In the genomic region with DNA sequence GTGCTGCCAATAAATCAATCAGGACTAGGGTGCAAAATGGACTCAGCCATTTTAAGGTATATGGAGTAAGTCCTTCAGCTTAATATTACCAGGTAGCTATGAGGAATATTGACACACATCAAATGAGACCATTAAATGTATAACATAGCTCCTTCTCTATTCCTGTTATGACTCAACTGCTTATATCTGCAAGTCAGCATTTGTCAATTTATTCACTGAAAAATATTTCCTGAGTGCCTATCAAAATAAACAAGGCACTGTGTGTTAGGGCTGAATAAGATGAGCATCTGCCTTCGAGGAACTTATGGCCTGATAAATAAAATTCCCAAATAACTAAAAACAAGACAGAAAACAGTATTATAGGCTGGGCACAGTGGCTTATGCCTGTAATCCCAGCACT, we compare ENCODE assay signal across 16 cellular contexts.
DNase-seq lines count a peak whose midpoint lies in the region; ATAC-seq, FAIRE-seq and TF ChIP-seq lines count a peak whose summit lies in the region.
"Had no signal": no experiment of that assay in that cellular context is flagged by ENCODE, and none has a peak within 500 bp of the region (broad histone marks: within the 10 kb centered on the region; RNA-seq: fewer than 3 reads in every experiment).

No MANE protein-coding gene starts in this region.

- ATAC-seq in K562: no peak
- no peak for ATAC-seq in GM19035 (IDR thresholded peaks at IDR 0.05; ENCODE audit: unreplicated experiment)
- ATAC-seq in HG02610 (IDR thresholded peaks at IDR 0.05; ENCODE audit: unreplicated experiment): no peak

- BruUV-seq in K562 (replicated peaks; lab: Mats Ljungman, UMichigan): no TSS peak

- H3K9me3 ChIP-seq in K562 (replicated peaks; ENCODE audit: control insufficient read depth, insufficient read depth, low read depth, low read length) (no peaks in the 10 kb centered on the region), mesodermal cell (ENCODE audit: control insufficient read depth, low read length) (no peaks in the 10 kb centered on the region)
- H3K9me3 ChIP-seq: BLaER1, thyroid gland had no signal

- TF ChIP-seq CTCF in KMS-11 (conservative IDR thresholded peaks at IDR 0.05; ENCODE audit: low read depth, low read length) (no peak), K562 (IDR thresholded peaks at IDR 0.05 in 2 of 3, conservative IDR thresholded peaks at IDR 0.05 in 1 of 3; ENCODE audit: insufficient read depth in 2 of 3, low read depth in 1 of 3, low read length in 3 of 3) (no peak)

- H3K4me2 ChIP-seq in KMS-11 (peak overlapping the region; percentile 66), K562 (ENCODE audit: insufficient read depth, low read length) (no peak overlapping the region)

- intact Hi-C loops in K562 (cut with micrococcal nuclease): no loop called here

- WGBS in K562 (ENCODE audit: insufficient coverage, low coverage, missing lambda C conversion rate): 85% methylated on average over 1 of the region's 1 CpG
- no CpG with 5 or more reads among the region's 1 CpG for WGBS in mesodermal cell (ENCODE audit: insufficient coverage in 2 of 2), 2 experiments

- CTCF ChIA-PET in K562 (lab: Yijun Ruan, JAX; ENCODE audit: low intra/inter-chr PET ratio): no interaction called here

- H3K27me3 ChIP-seq in KMS-11 (ENCODE audit: insufficient read depth, low read depth) (no peaks in the 10 kb centered on the region), K562 (ENCODE audit: control insufficient read depth in 2 of 2, insufficient read depth in 2 of 2, low read length in 2 of 2) (no peaks in the 10 kb centered on the region)
- H3K27me3 ChIP-seq: BLaER1, thyroid gland had no signal

- no peak overlapping the region for H2AFZ ChIP-seq in KMS-11 (ENCODE audit: low read depth)
- H2AFZ ChIP-seq in K562 (ENCODE audit: low read depth, low read length): no peak overlapping the region

- POLR2A ChIA-PET in K562 (lab: Yijun Ruan, JAX): interaction anchor here (0.6 kb wide), 2 partner anchors 150 to 194 kb away, joined by 3 to 4 read pairs; a partner anchor contains a TSS

- no peak for TF ChIP-seq POLR2A in K562 (conservative IDR thresholded peaks at IDR 0.05)

- peaks cover 96% of the 10 kb centered on the region for H3K79me2 ChIP-seq in KMS-11 (ENCODE audit: insufficient read depth, low read depth)
- peaks cover 9% of the 10 kb centered on the region; the same call in 2 of the 3 replicates for H3K79me2 ChIP-seq in K562 (ENCODE audit: control insufficient read depth, insufficient read depth, low read length)

- H3K4me3 ChIP-seq in KMS-11 (IDR thresholded peaks at IDR 0.05; ENCODE audit: insufficient read depth, low read depth, low read length) (no peak overlapping the region), K562 (no peak overlapping the region), mesodermal cell (ENCODE audit: extremely low read depth, insufficient read depth, low read length, poor library complexity, severe bottlenecking) (no peak overlapping the region)
- H3K4me3 ChIP-seq: BLaER1, thyroid gland had no signal

- H3K4me1 ChIP-seq in KMS-11 (ENCODE audit: low read depth, poor library complexity, severe bottlenecking): peaks cover 98% of the 10 kb centered on the region
- H3K4me1 ChIP-seq in K562 (replicated peaks in 1 of 2; ENCODE audit: control insufficient read depth in 2 of 2, insufficient read depth in 2 of 2, low read length in 2 of 2): no peaks in the 10 kb centered on the region
- peaks cover 17% of the 10 kb centered on the region for H3K4me1 ChIP-seq in mesodermal cell (ENCODE audit: control insufficient read depth, insufficient read depth, low read length, poor library complexity, severe bottlenecking)

- peaks cover 19% of the 10 kb centered on the region; the same call in 1 of the 2 replicates for H3K36me3 ChIP-seq in KMS-11 (ENCODE audit: insufficient read depth)
- H3K36me3 ChIP-seq in K562 (ENCODE audit: control insufficient read depth, insufficient read depth, low read length): peaks cover 65% of the 10 kb centered on the region
- H3K36me3 ChIP-seq in mesodermal cell (ENCODE audit: control insufficient read depth, insufficient read depth, low read length): peaks cover 55% of the 10 kb centered on the region

- H3K9me1 ChIP-seq in K562 (ENCODE audit: control insufficient read depth, insufficient read depth, low read length): peaks cover 3% of the 10 kb centered on the region

- H4K20me1 ChIP-seq in KMS-11 (ENCODE audit: insufficient read depth) (no peaks in the 10 kb centered on the region), K562 (replicated peaks; ENCODE audit: control insufficient read depth, insufficient read depth, low read length) (no peaks in the 10 kb centered on the region)

- H3K9ac ChIP-seq in KMS-11: peak overlapping the region; percentile 8; the same call in 1 of the 2 replicates
- H3K9ac ChIP-seq in K562 (ENCODE audit: insufficient read depth in 1 of 2, low read depth in 2 of 2, low read length in 2 of 2): no peak overlapping the region
- H3K9ac ChIP-seq: BLaER1 had no signal

- DNase-seq in COLO829 (ENCODE audit: low spot score) (peak; percentile 69), K562 (ENCODE audit: extremely low read depth in 1 of 4, low spot score in 3 of 4) (no peak), NCI-H187 (lab: John Stamatoyannopoulos, UW) (no peak), Ammon's horn (ENCODE audit: low spot score) (no peak)
- DNase-seq: activated CD4-positive, alpha-beta T cell treated with anti-CD3 and anti-CD28 coated beads for 1 hour; DMS53; islet precursor cell; Karpas-422; NCI-H187 treated with DMSO at 0.1 percent for 48 hours; NCI-H526 treated with DMSO at 0.1 percent for 48 hours; thyroid gland had no signal

- no peak for FAIRE-seq in K562 (lab: Jason Lieb, UNC)

- no peak for TF ChIP-seq RAD21 in K562 (CRISPR knock-in tag; conservative IDR thresholded peaks at IDR 0.05 in 1 of 2, IDR thresholded peaks at IDR 0.05 in 1 of 2)

- H3K27ac ChIP-seq in KMS-11: peak overlapping the region; percentile 76
- no peak overlapping the region for H3K27ac ChIP-seq in K562 (ENCODE audit: extremely low read depth, low read depth, low read length)
- H3K27ac ChIP-seq in mesodermal cell (ENCODE audit: low read depth, low read length, severe bottlenecking): peak overlapping the region; percentile 80
- H3K27ac ChIP-seq: BLaER1 had no signal

- in situ Hi-C loops in K562 (cut with MboI): no loop called here

- no peak for TF ChIP-seq EP300 in K562 (IDR thresholded peaks at IDR 0.05; ENCODE audit: low read length)

TF ChIP-seq in K562, 482 proteins besides CTCF, POLR2A, EP300 and RAD21 (continues in another document):
- TF ChIP-seq SAP30 (IDR thresholded peaks at IDR 0.05; ENCODE audit: borderline replicate concordance, insufficient read depth, low read depth, low read length, poor library complexity, severe bottlenecking) (no peak), NR4A1 (CRISPR knock-in tag; IDR thresholded peaks at IDR 0.05) (no peak), NR4A1 (tag; IDR thresholded peaks at IDR 0.05) (no peak), YBX1 (IDR thresholded peaks at IDR 0.05) (no peak), SIRT6 (IDR thresholded peaks at IDR 0.05; ENCODE audit: low read depth, low read length) (no peak), ESRRB (CRISPR knock-in tag; IDR thresholded peaks at IDR 0.05; ENCODE audit: borderline replicate concordance) (no peak), SRSF1 (IDR thresholded peaks at IDR 0.05; ENCODE audit: low read depth, low read length) (no peak), FOXJ2 (tag; IDR thresholded peaks at IDR 0.05) (no peak), ELF1 (tag; IDR thresholded peaks at IDR 0.05) (no peak), TCF3 (CRISPR knock-in tag; IDR thresholded peaks at IDR 0.05) (no peak), RBM25 (IDR thresholded peaks at IDR 0.05; ENCODE audit: low read depth, low read length, severe bottlenecking) (no peak)
- TF ChIP-seq, protein P1, sequence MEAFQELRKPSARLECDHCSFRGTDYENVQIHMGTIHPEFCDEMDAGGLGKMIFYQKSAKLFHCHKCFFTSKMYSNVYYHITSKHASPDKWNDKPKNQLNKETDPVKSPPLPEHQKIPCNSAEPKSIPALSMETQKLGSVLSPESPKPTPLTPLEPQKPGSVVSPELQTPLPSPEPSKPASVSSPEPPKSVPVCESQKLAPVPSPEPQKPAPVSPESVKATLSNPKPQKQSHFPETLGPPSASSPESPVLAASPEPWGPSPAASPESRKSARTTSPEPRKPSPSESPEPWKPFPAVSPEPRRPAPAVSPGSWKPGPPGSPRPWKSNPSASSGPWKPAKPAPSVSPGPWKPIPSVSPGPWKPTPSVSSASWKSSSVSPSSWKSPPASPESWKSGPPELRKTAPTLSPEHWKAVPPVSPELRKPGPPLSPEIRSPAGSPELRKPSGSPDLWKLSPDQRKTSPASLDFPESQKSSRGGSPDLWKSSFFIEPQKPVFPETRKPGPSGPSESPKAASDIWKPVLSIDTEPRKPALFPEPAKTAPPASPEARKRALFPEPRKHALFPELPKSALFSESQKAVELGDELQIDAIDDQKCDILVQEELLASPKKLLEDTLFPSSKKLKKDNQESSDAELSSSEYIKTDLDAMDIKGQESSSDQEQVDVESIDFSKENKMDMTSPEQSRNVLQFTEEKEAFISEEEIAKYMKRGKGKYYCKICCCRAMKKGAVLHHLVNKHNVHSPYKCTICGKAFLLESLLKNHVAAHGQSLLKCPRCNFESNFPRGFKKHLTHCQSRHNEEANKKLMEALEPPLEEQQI (IDR thresholded peaks at IDR 0.05): no peak
